ENCODE assay signal across 2 cellular contexts in genomic region chr18:6397931-6398566, GRCh38.
A peak's percentile ranks its signal among the peaks of the same experiment; 100 is the strongest.
TF ChIP-seq lines count a peak whose summit lies in the region.

No MANE protein-coding gene starts in this region.

TF ChIP-seq in HEK293, 187 proteins besides CTCF, POLR2A, EP300 and RAD21 (continued from another document):
- TF ChIP-seq REST (tag by site-specific recombination; IDR thresholded peaks at IDR 0.05) (peak; percentile 81), SP3 (tag by site-specific recombination; IDR thresholded peaks at IDR 0.05) (no peak), ZNF600 (tag by site-specific recombination; IDR thresholded peaks at IDR 0.05) (no peak)
TF ChIP-seq in HEK293: peak in this region for 1.

TF ChIP-seq in WTC11, 78 proteins besides CTCF, POLR2A, EP300 and RAD21 (continued from another document):
- no peak for TF ChIP-seq ZBTB43 (CRISPR knock-in tag; IDR thresholded peaks at IDR 0.05)
- TF ChIP-seq USF2 (CRISPR knock-in tag; IDR thresholded peaks at IDR 0.05) = no peak
- no peak for TF ChIP-seq IRF2 (CRISPR knock-in tag; IDR thresholded peaks at IDR 0.05; ENCODE audit: borderline replicate concordance, low read depth)
- no peak for TF ChIP-seq ZBTB21 (CRISPR knock-in tag; IDR thresholded peaks at IDR 0.05; ENCODE audit: borderline replicate concordance)
- no peak for TF ChIP-seq TEAD1 (CRISPR knock-in tag; IDR thresholded peaks at IDR 0.05)
- no peak for TF ChIP-seq PREB (CRISPR knock-in tag; IDR thresholded peaks at IDR 0.05; ENCODE audit: borderline replicate concordance)
- TF ChIP-seq ATF6 (CRISPR knock-in tag; IDR thresholded peaks at IDR 0.05) = no peak
